Comparison of ENCODE assay signal across 21 cellular contexts in genomic region chr18:63101811-63102210, GRCh38.
"Had no signal": no experiment of that assay in that cellular context is flagged by ENCODE, and none has a peak within 500 bp of the region (broad histone marks: within the 10 kb centered on the region; RNA-seq: fewer than 3 reads in every experiment).

No MANE protein-coding gene starts in this region.

- H3K36me3 ChIP-seq: ascending aorta, breast epithelium, esophagus muscularis mucosa, gastroesophageal sphincter, heart left ventricle, pancreas, right lobe of liver, upper lobe of right lung had no signal

- FAIRE-seq: pancreas, small intestine had no signal

- DNase-seq: activated CD4-positive, alpha-beta T cell treated with anti-CD3 and anti-CD28 coated beads for 36 hours; activated naive CD4-positive, alpha-beta T cell; activated T-cell treated with anti-CD3 and anti-CD28 coated beads for 4 hours; cerebellar nuclear complex; cortex of kidney; heart left ventricle; immature natural killer cell; left ventricle myocardium superior; pancreas; right lobe of liver; small intestine; stimulated activated CD4-positive, alpha-beta T cell treated with anti-CD3 and anti-CD28 coated beads, Interleukin-15, amount 100 ng/mL, for 24 hours; stimulated activated CD4-positive, alpha-beta T cell treated with anti-CD3 and anti-CD28 coated beads, Interleukin-4, amount 100 ng/mL, for 24 hours; upper lobe of right lung had no signal

- H3K9me3 Mint-ChIP-seq: immature natural killer cell had no signal

- H3K4me3 ChIP-seq: ascending aorta, breast epithelium, esophagus muscularis mucosa, gastroesophageal sphincter, heart left ventricle, pancreas, right lobe of liver, upper lobe of right lung had no signal

- H3K36me3 Mint-ChIP-seq: WTC11 had no signal

- H3K4me1 ChIP-seq: ascending aorta, breast epithelium had no signal

- H3K27ac ChIP-seq: ascending aorta, breast epithelium, esophagus muscularis mucosa, gastroesophageal sphincter, right lobe of liver, testis, upper lobe of right lung had no signal

- H3K27me3 ChIP-seq: ascending aorta, breast epithelium, esophagus muscularis mucosa, gastroesophageal sphincter, heart left ventricle, pancreas, right lobe of liver, testis, upper lobe of right lung had no signal

- ATAC-seq: activated CD4-positive, alpha-beta T cell treated with anti-CD3 and anti-CD28 coated beads for 36 hours; gastroesophageal sphincter; heart left ventricle; left ventricle myocardium superior; pancreas; right lobe of liver; stimulated activated effector memory CD8-positive, alpha-beta T cell treated with anti-CD3 and anti-CD28 coated beads, Interleukin-12 subunit alpha, Interleukin-12 subunit beta, amount 100 ng/mL, for 72 hours; upper lobe of right lung; WTC11 had no signal

- H3K4me3 Mint-ChIP-seq: activated CD4-positive, alpha-beta T cell treated with anti-CD3 and anti-CD28 coated beads for 36 hours; stimulated activated effector memory CD8-positive, alpha-beta T cell treated with anti-CD3 and anti-CD28 coated beads, Interleukin-12 subunit alpha, Interleukin-12 subunit beta, amount 100 ng/mL, for 72 hours; WTC11 had no signal

- H3K9me3 ChIP-seq: ascending aorta, breast epithelium, esophagus muscularis mucosa, gastroesophageal sphincter, heart left ventricle, pancreas, right lobe of liver, testis, upper lobe of right lung had no signal

- H3K27ac Mint-ChIP-seq: activated CD4-positive, alpha-beta T cell treated with anti-CD3 and anti-CD28 coated beads for 36 hours; immature natural killer cell; stimulated activated effector memory CD8-positive, alpha-beta T cell treated with anti-CD3 and anti-CD28 coated beads, Interleukin-12 subunit alpha, Interleukin-12 subunit beta, amount 100 ng/mL, for 72 hours; WTC11 had no signal
